Comparison of ENCODE assay signal across 1 cellular context in genomic region chr2:240411261-240412160, GRCh38.
TF ChIP-seq lines count a peak whose summit lies in the region.

No MANE protein-coding gene starts in this region.

TF ChIP-seq in SK-N-SH, 30 proteins besides CTCF, POLR2A, EP300 and RAD21 (continued from another document):
- TF ChIP-seq REST (IDR thresholded peaks at IDR 0.05; ENCODE audit: low read depth, low read length), result no peak
- TF ChIP-seq SMC3 (IDR thresholded peaks at IDR 0.05; ENCODE audit: low read depth, low read length), result no peak
- no peak for TF ChIP-seq USF2 (IDR thresholded peaks at IDR 0.05; ENCODE audit: borderline replicate concordance, low read depth, low read length)
- TF ChIP-seq ZBTB33 (IDR thresholded peaks at IDR 0.05; ENCODE audit: borderline replicate concordance, low read depth), result no peak
- no peak for TF ChIP-seq PBX3 (IDR thresholded peaks at IDR 0.05)
- no peak for TF ChIP-seq POLR2AphosphoS5 (IDR thresholded peaks at IDR 0.05; ENCODE audit: low read depth, low read length)
- no peak for TF ChIP-seq TEAD4 (IDR thresholded peaks at IDR 0.05; ENCODE audit: borderline replicate concordance, insufficient read depth)
- TF ChIP-seq GABPA (IDR thresholded peaks at IDR 0.05; ENCODE audit: low read depth), result no peak
- no peak for TF ChIP-seq IRF3 (IDR thresholded peaks at IDR 0.05; ENCODE audit: low read depth, low read length)
- TF ChIP-seq SIN3A (IDR thresholded peaks at IDR 0.05; ENCODE audit: borderline replicate concordance, low read depth, low read length), result no peak
- TF ChIP-seq FOSL2 (IDR thresholded peaks at IDR 0.05; ENCODE audit: borderline replicate concordance, low read depth), result no peak
- no peak for TF ChIP-seq FOXM1 (IDR thresholded peaks at IDR 0.05; ENCODE audit: low read depth)
- TF ChIP-seq MAX (IDR thresholded peaks at IDR 0.05; ENCODE audit: low read depth), result no peak
- TF ChIP-seq NRF1 (IDR thresholded peaks at IDR 0.05; ENCODE audit: low read depth, low read length), result no peak
- no peak for TF ChIP-seq CHD2 (IDR thresholded peaks at IDR 0.05; ENCODE audit: low read length, partially characterized antibody)
- TF ChIP-seq EZH2phosphoT487 (IDR thresholded peaks at IDR 0.05; ENCODE audit: borderline replicate concordance, low read depth), result no peak
- TF ChIP-seq YY1 (IDR thresholded peaks at IDR 0.05; ENCODE audit: low read depth), result no peak
TF ChIP-seq in SK-N-SH: peak in this region for 0.
